ENCODE assay signal across 9 cellular contexts in the genomic region with DNA sequence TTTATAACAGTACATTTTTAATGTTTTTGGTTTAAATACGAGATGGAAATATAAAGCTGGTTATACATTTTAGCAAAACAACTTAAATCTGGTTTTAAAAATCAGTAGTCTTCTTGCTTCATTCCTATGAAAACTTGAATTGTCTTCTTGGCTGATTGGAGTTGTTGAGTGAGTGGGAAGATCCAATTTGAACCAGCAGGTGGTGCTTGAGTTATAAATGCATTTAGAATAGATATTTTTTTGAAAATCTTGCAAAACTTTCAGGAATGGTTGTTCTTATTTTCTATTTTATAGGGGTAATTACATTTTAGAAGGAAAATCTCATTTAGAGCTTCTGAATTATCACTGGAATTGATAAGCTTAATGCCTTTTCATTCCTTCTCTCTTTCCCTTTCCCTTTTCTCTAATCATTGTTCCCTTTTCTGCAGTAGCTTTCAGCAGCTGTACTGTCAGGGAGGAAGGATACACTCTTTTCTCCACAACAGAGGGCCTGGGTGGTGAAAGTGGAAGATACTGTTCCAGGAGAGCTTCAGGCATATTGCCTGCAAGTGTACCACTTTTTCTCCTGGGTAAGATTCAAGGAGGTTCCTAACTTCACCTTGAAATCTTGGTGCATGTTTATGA.
A peak's percentile ranks its signal among the peaks of the same experiment; 100 is the strongest.
DNase-seq lines count a peak whose midpoint lies in the region; ATAC-seq and TF ChIP-seq lines count a peak whose summit lies in the region.
"Had no signal": no experiment of that assay in that cellular context is flagged by ENCODE, and none has a peak within 500 bp of the region (broad histone marks: within the 10 kb centered on the region; RNA-seq: fewer than 3 reads in every experiment).

No MANE protein-coding gene starts in this region.

- H4K20me1 ChIP-seq in mammary epithelial cell (ENCODE audit: insufficient read depth, low read length) = no peaks in the 10 kb centered on the region

- no peak overlapping the region for H3K27ac Mint-ChIP-seq in nephron

- H3K27ac ChIP-seq in mammary epithelial cell (ENCODE audit: insufficient read depth, low read depth, low read length) = no peak overlapping the region

- DNase-seq in ELR (ENCODE audit: low read depth) (peak; percentile 68), NCI-H1048 (lab: John Stamatoyannopoulos, UW) (peak; percentile 12), mammary epithelial cell (no peak), NCI-H2029 treated with DMSO at 0.1 percent for 48 hours (lab: John Stamatoyannopoulos, UW) (no peak)
- no peak for DNase-seq in stimulated activated CD4-positive, alpha-beta T cell treated with anti-CD3 and anti-CD28 coated beads, Interleukin-1b, Interleukin-23, amount 100 ng/mL, for 48 hours
- DNase-seq: GOT3 had no signal

- no peak overlapping the region for H2AFZ ChIP-seq in mammary epithelial cell (ENCODE audit: low read depth, low read length)

- H3K4me3 Mint-ChIP-seq in nephron = no peak overlapping the region

- no peaks in the 10 kb centered on the region for H3K36me3 ChIP-seq in mammary epithelial cell (ENCODE audit: insufficient read depth, low read length)

- H3K9me3 ChIP-seq in mammary epithelial cell (replicated peaks; ENCODE audit: insufficient read depth, low read length) = no peaks in the 10 kb centered on the region

- no TSS peak for BruUV-seq in mammary epithelial cell (replicated peaks; lab: Mats Ljungman, UMichigan)

- H3K27me3 ChIP-seq in mammary epithelial cell (ENCODE audit: insufficient read depth, low read length) = no peaks in the 10 kb centered on the region

- H3K4me2 ChIP-seq in mammary epithelial cell (ENCODE audit: insufficient read depth, low read depth, low read length) = no peak overlapping the region

- CTCF ChIA-PET in mammary epithelial cell (lab: Charles Lee; ENCODE audit: low non-redundant PET) = no interaction called here

- peaks cover 7% of the 10 kb centered on the region for H3K4me1 ChIP-seq in mammary epithelial cell (ENCODE audit: insufficient read depth, low read length)

- H3K4me3 ChIP-seq in mammary epithelial cell (replicated peaks in 1 of 3; ENCODE audit: insufficient read depth in 1 of 3, low read depth in 2 of 3, low read length in 3 of 3) = no peak overlapping the region

- dilution Hi-C loops in mammary epithelial cell (cut with HindIII; ENCODE audit: low sequenced_read_pairs) = no loop called here

- in situ Hi-C loops in mammary epithelial cell (cut with MboI; ENCODE audit: low sequenced_read_pairs in 2 of 2) = no loop called here

- TF ChIP-seq CTCF in mammary epithelial cell (conservative IDR thresholded peaks at IDR 0.05 in 1 of 2, IDR thresholded peaks at IDR 0.05 in 1 of 2; ENCODE audit: extremely low read depth in 1 of 2, insufficient read depth in 1 of 2, low read depth in 1 of 2, low read length in 2 of 2) (peak; percentile 58 to 68), nephron (IDR thresholded peaks at IDR 0.05; ENCODE audit: unreplicated experiment in 3 of 3) (peak; percentile 49 to 62 (median 59))

- H3K27me3 Mint-ChIP-seq in nephron (ENCODE audit: low read depth) = no peaks in the 10 kb centered on the region

- 7% methylated on average over 1 of the region's 1 CpG for WGBS in mammary epithelial cell (ENCODE audit: low coverage, missing lambda C conversion rate)

- no peak for ATAC-seq in GM18873 (IDR thresholded peaks at IDR 0.05; ENCODE audit: low FRiP score, unreplicated experiment)
- no peak for ATAC-seq in HG02798 (IDR thresholded peaks at IDR 0.05; ENCODE audit: poor library complexity, unreplicated experiment)

- intact Hi-C loops in mammary epithelial cell (cut with micrococcal nuclease) = loop anchor here (2.0 kb wide), 1 partner anchor 270 kb away; no protein-coding TSS in a partner anchor

- no peaks in the 10 kb centered on the region for H3K4me1 Mint-ChIP-seq in nephron

- no peaks in the 10 kb centered on the region for H3K79me2 ChIP-seq in mammary epithelial cell (ENCODE audit: insufficient read depth, low read length)

- no peak overlapping the region for H3K9ac ChIP-seq in mammary epithelial cell (ENCODE audit: insufficient read depth, low read length)

- H3K9me3 Mint-ChIP-seq in nephron = no peaks in the 10 kb centered on the region

- H3K36me3 Mint-ChIP-seq in nephron (ENCODE audit: low read depth) = no peaks in the 10 kb centered on the region

Comparison
In these comparisons a context has a peak if more than half of its experiments do, and no peak if none do; other contexts are left out.
1. DNase-seq: peak in ELR (single experiment) and NCI-H1048 (single experiment); none in mammary epithelial cell (single experiment), NCI-H2029 treated with DMSO at 0.1 percent for 48 hours (single experiment) and stimulated activated CD4-positive, alpha-beta T cell treated with anti-CD3 and anti-CD28 coated beads, Interleukin-1b, Interleukin-23, amount 100 ng/mL, for 48 hours (single experiment).